ENCODE assay signal across 24 cellular contexts in the genomic region with DNA sequence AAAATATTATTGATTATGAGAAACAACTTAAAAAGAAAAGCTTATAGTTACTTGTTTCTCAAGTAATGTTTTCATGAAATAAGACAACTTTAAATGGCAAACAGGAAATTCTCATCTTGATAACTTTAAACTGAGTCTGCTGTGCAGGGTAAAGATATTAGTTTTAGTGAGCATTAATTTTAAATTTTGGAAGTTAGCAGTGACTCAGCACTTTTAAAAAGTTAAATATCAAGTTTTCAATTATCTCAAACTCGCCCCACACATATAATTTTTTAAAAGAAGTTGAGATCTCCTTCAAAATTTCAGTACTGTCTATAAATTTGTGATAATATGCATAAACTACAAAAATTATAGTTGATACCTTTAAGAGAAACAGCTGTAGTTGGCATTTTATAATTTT.
"Had no signal": no experiment of that assay in that cellular context is flagged by ENCODE, and none has a peak within 500 bp of the region (broad histone marks: within the 10 kb centered on the region; RNA-seq: fewer than 3 reads in every experiment).

No MANE protein-coding gene starts in this region.

- H2AFZ ChIP-seq: neural progenitor cell had no signal

- DNase-seq: cortex of kidney; effector memory CD4-positive, alpha-beta T cell; esophagus squamous epithelium; foreskin fibroblast; glutamatergic neuron; immature natural killer cell; left ventricle myocardium inferior; lower lobe of right lung; midbrain; nucleus accumbens; pancreas; right cardiac atrium; stimulated activated CD4-positive, alpha-beta T cell treated with anti-CD3 and anti-CD28 coated beads, Interleukin-4, amount 100 ng/mL, for 1 hour; stimulated activated CD8-positive, alpha-beta memory T cell treated with anti-CD3 and anti-CD28 coated beads, Interleukin-4, amount 100 ng/mL, for 48 hours; stimulated activated naive CD8-positive, alpha-beta T cell treated with anti-CD3 and anti-CD28 coated beads, Interleukin-15, Interleukin-2, amounts not matched to agents 100 U/mL and 50 U/mL, for 24 hours; thyroid gland; upper lobe of left lung; uterus had no signal

- ATAC-seq: gastroesophageal sphincter; lower lobe of right lung; natural killer cell treated with Interleukin-12 subunit alpha and Interleukin-12 subunit beta and Interleukin-15 and Interleukin-18, amount 100 ng/mL, for 72 hours; pancreas; right cardiac atrium; stimulated activated effector memory CD8-positive, alpha-beta T cell treated with anti-CD3 and anti-CD28 coated beads, Interleukin-12 subunit alpha, Interleukin-12 subunit beta, amount 100 ng/mL, for 72 hours; stimulated activated naive CD8-positive, alpha-beta T cell treated with anti-CD3 and anti-CD28 coated beads, Interleukin-15, Interleukin-2, amounts not matched to agents 100 U/mL and 50 U/mL, for 24 hours had no signal

- H3K4me3 ChIP-seq: esophagus squamous epithelium, gastroesophageal sphincter, left ventricle myocardium inferior, lower lobe of right lung, neural progenitor cell, pancreas, suprapubic skin, thyroid gland, upper lobe of left lung, uterus had no signal

- H3K9me3 ChIP-seq: esophagus squamous epithelium, gastroesophageal sphincter, left ventricle myocardium inferior, lower lobe of right lung, pancreas, suprapubic skin, thyroid gland, upper lobe of left lung, uterus had no signal

- FAIRE-seq: keratinocyte had no signal

- H3K4me1 ChIP-seq: esophagus squamous epithelium, left ventricle myocardium inferior, lower lobe of right lung, pancreas, suprapubic skin, thyroid gland, upper lobe of left lung had no signal

- H3K9ac ChIP-seq: neural progenitor cell had no signal

- H3K27me3 ChIP-seq: esophagus squamous epithelium, gastroesophageal sphincter, neural progenitor cell, pancreas, suprapubic skin, thyroid gland, upper lobe of left lung, uterus had no signal

- H3K4me2 ChIP-seq: neural progenitor cell had no signal

- H3K36me3 ChIP-seq: esophagus squamous epithelium, gastroesophageal sphincter, left ventricle myocardium inferior, lower lobe of right lung, neural progenitor cell, pancreas, suprapubic skin, thyroid gland, upper lobe of left lung, uterus had no signal

- H3K27ac ChIP-seq: esophagus squamous epithelium, gastroesophageal sphincter, left ventricle myocardium inferior, lower lobe of right lung, neural progenitor cell, pancreas, suprapubic skin, thyroid gland, upper lobe of left lung had no signal
